8 cellular contexts compared by ENCODE assay signal in genomic region chr19:53158119-53158656, GRCh38. TPM values are rescaled to one million over a fixed set of nuclear protein-coding genes. Genes with fewer than 3 reads are reported as not detected.
A peak's percentile ranks its signal among the peaks of the same experiment; 100 is the strongest.
DNase-seq lines count a peak whose midpoint lies in the region; ATAC-seq and TF ChIP-seq lines count a peak whose summit lies in the region.

No MANE protein-coding gene starts in this region.

- peak overlapping the region; percentile 66 for H3K4me3 Mint-ChIP-seq in natural killer cell

- intact Hi-C loops in natural killer cell (cut with micrococcal nuclease) = loop anchor here (1.0 to 2.0 kb wide), 2 partner anchors 35 to 55 kb away; partner anchors contain the start of genes ZNF160 and ZNF665

- peak; percentile 36 to 38 (median 38) for ATAC-seq in natural killer cell
- ATAC-seq in GM18517 (IDR thresholded peaks at IDR 0.05; ENCODE audit: unreplicated experiment) = no peak
- no peak for ATAC-seq in GM19023 (IDR thresholded peaks at IDR 0.05; ENCODE audit: unreplicated experiment)

- peaks cover 8% of the 10 kb centered on the region for H3K36me3 Mint-ChIP-seq in natural killer cell

- H3K4me3 ChIP-seq in HUES48 (ENCODE audit: low read depth, low read length) = peak overlapping the region; percentile 91
- H3K4me3 ChIP-seq in thymus (ENCODE audit: low read length) = peak overlapping the region; percentile 67

- H3K4me1 ChIP-seq in HUES48 (ENCODE audit: control insufficient read depth, insufficient read depth, low read length) (no peaks in the 10 kb centered on the region), thymus (ENCODE audit: control insufficient read depth, insufficient read depth, low read length) (peaks cover 10% of the 10 kb centered on the region)

- H3K9me3 Mint-ChIP-seq in natural killer cell = peaks cover 2 to 11% of the 10 kb centered on the region in 2 donors

- DNase-seq in Ammon's horn (ENCODE audit: low spot score) = peak; percentile 6
- DNase-seq in activated T-cell treated with anti-CD3 and anti-CD28 coated beads for 48 hours (ENCODE audit: low read depth) = peak; percentile 8
- peak; percentile 26 for DNase-seq in fibroblast of peridontal ligament (ENCODE audit: extremely low read depth)
- DNase-seq in natural killer cell = peak; percentile 25

- H3K9ac ChIP-seq in HUES48 (ENCODE audit: low read depth, low read length) = no peak overlapping the region; the same call in 1 of the 2 replicates

- TF ChIP-seq CTCF in natural killer cell (IDR thresholded peaks at IDR 0.05) = no peak

- H3K27ac ChIP-seq in HUES48 (ENCODE audit: low read depth, low read length) (no peak overlapping the region), thymus (ENCODE audit: low read depth) (no peak overlapping the region)

- peaks cover 6% of the 10 kb centered on the region; the same call in 1 of the 2 replicates for H3K36me3 ChIP-seq in HUES48 (ENCODE audit: control insufficient read depth, insufficient read depth, low read length)
- H3K36me3 ChIP-seq in thymus (ENCODE audit: control insufficient read depth, insufficient read depth) = peaks cover 6% of the 10 kb centered on the region

- H3K4me1 Mint-ChIP-seq in natural killer cell = peaks cover 23 to 26% of the 10 kb centered on the region in 2 donors

- H3K9me3 ChIP-seq in HUES48 (ENCODE audit: control insufficient read depth, insufficient read depth, low read length) (peaks cover 5% of the 10 kb centered on the region; the same call in 1 of the 2 replicates), thymus (ENCODE audit: control insufficient read depth) (peaks cover 1% of the 10 kb centered on the region)

- peak overlapping the region; percentile 53 to 84 for H3K27ac Mint-ChIP-seq in natural killer cell

- peaks cover 0 to 2% of the 10 kb centered on the region in 2 donors for H3K27me3 Mint-ChIP-seq in natural killer cell (ENCODE audit: low read depth in 2 of 2)

- 2% methylated on average over 41 of the region's 41 CpGs for WGBS in thymus

- H3K27me3 ChIP-seq in HUES48 (ENCODE audit: control insufficient read depth, insufficient read depth, low read length) (no peaks in the 10 kb centered on the region), thymus (ENCODE audit: control insufficient read depth, insufficient read depth) (no peaks in the 10 kb centered on the region)

RNA-seq across cellular contexts. Expression of gene ZNF347, which starts 0.7 kb away (rescaled TPM):
- 1 to 10 TPM; 5.8 to 10.0 (median 9.2) TPM for total RNA-seq in natural killer cell
- 6.8 TPM for polyA plus RNA-seq in thymus

RNA-seq across cellular contexts. Expression of gene ZNF415, which starts 25.5 kb away (rescaled TPM):
- total RNA-seq in natural killer cell = 1 to 10 TPM; 1.3 to 3.1 (median 1.7) TPM
- polyA plus RNA-seq in thymus = 9.1 TPM

RNA-seq across cellular contexts. Expression of gene ZNF665, which starts 35.0 kb away (rescaled TPM):
- total RNA-seq in natural killer cell = 1 to 10 TPM; 3.4 to 5.3 (median 4.9) TPM
- polyA plus RNA-seq in thymus = 7.7 TPM

RNA-seq across cellular contexts. Expression of gene ZNF160, which starts 55.0 kb away (rescaled TPM):
- 10 to 100 TPM; 43.9 to 54.9 (median 54.7) TPM for total RNA-seq in natural killer cell
- polyA plus RNA-seq in thymus = 33.1 TPM

Comparison
In these comparisons a context has a peak if more than half of its experiments do, and no peak if none do; other contexts are left out.
1. ATAC-seq: peak in natural killer cell (3 of 3); none in GM18517 (single experiment) and GM19023 (single experiment).
2. Peak in every context shown above with its lines, with median percentiles within 50 percentile points of each other: DNase-seq.